In genomic region chr11:126115253-126115540, GRCh38 we compare ENCODE assay signal across 9 cellular contexts. TPM values are rescaled to one million over a fixed set of nuclear protein-coding genes. Genes with fewer than 3 reads are reported as not detected.
DNase-seq lines count a peak whose midpoint lies in the region; ATAC-seq and TF ChIP-seq lines count a peak whose summit lies in the region.
"Had no signal": no experiment of that assay in that cellular context is flagged by ENCODE, and none has a peak within 500 bp of the region (broad histone marks: within the 10 kb centered on the region; RNA-seq: fewer than 3 reads in every experiment).

No MANE protein-coding gene starts in this region.

- no peak overlapping the region for H3K27ac Mint-ChIP-seq in CD4-positive, alpha-beta T cell
- no peak overlapping the region for H3K27ac Mint-ChIP-seq in endodermal cell

- H3K4me1 ChIP-seq in KMS-11 (ENCODE audit: low read depth, poor library complexity, severe bottlenecking) (peaks cover 41% of the 10 kb centered on the region), testis (peaks cover 34% of the 10 kb centered on the region), endodermal cell (ENCODE audit: control insufficient read depth, insufficient read depth, low read length) (peaks cover 3% of the 10 kb centered on the region)

- H3K4me3 ChIP-seq in KMS-11 (IDR thresholded peaks at IDR 0.05; ENCODE audit: insufficient read depth, low read depth, low read length) (no peak overlapping the region), testis (no peak overlapping the region), endodermal cell (ENCODE audit: low read length) (no peak overlapping the region)

- WGBS in testis, 2 donors, result 23 to 39% methylated on average over 2 of the region's 2 CpGs
- 85 to 100% methylated on average over 1 to 2 of the region's 2 CpGs for WGBS in endodermal cell (ENCODE audit: insufficient coverage in 1 of 2, insufficient read length in 1 of 2), 2 experiments

- DNase-seq in RWPE1 (ENCODE audit: low spot score) (no peak), left lobe of liver (ENCODE audit: low spot score) (peak; percentile 59), testis (no peak), globus pallidus (ENCODE audit: low spot score) (no peak), endodermal cell (no peak)
- DNase-seq in CD4-positive, alpha-beta T cell, result no peak
- DNase-seq: activated T-cell treated with anti-CD3 and anti-CD28 coated beads, Interleukin-2, amount 50 U/mL, for 48 hours had no signal

- H3K9ac ChIP-seq in KMS-11 (peak overlapping the region; percentile 61; the same call in 1 of the 2 replicates), endodermal cell (ENCODE audit: extremely low read depth, low read length, poor library complexity, severe bottlenecking) (no peak overlapping the region)

- no peaks in the 10 kb centered on the region for H3K4me1 Mint-ChIP-seq in CD4-positive, alpha-beta T cell (ENCODE audit: low read depth)
- peaks cover 6% of the 10 kb centered on the region for H3K4me1 Mint-ChIP-seq in endodermal cell

- no peaks in the 10 kb centered on the region for H3K27me3 ChIP-seq in KMS-11 (ENCODE audit: insufficient read depth, low read depth)
- no peaks in the 10 kb centered on the region for H3K27me3 ChIP-seq in testis
- H3K27me3 ChIP-seq in CD4-positive, alpha-beta T cell (ENCODE audit: control insufficient read depth, insufficient read depth, low read length), result no peaks in the 10 kb centered on the region
- no peaks in the 10 kb centered on the region for H3K27me3 ChIP-seq in endodermal cell (ENCODE audit: control insufficient read depth, insufficient read depth, low read length, poor library complexity, severe bottlenecking)

- no peaks in the 10 kb centered on the region for H3K27me3 Mint-ChIP-seq in CD4-positive, alpha-beta T cell
- H3K27me3 Mint-ChIP-seq in endodermal cell (ENCODE audit: insufficient read depth), result no peaks in the 10 kb centered on the region

- no peak for TF ChIP-seq POLR2A in testis (IDR thresholded peaks at IDR 0.05)

- H3K36me3 Mint-ChIP-seq in CD4-positive, alpha-beta T cell (ENCODE audit: low read depth), result no peaks in the 10 kb centered on the region
- no peaks in the 10 kb centered on the region for H3K36me3 Mint-ChIP-seq in endodermal cell (ENCODE audit: low read depth)

- H3K9me3 Mint-ChIP-seq in CD4-positive, alpha-beta T cell, result no peaks in the 10 kb centered on the region
- H3K9me3 Mint-ChIP-seq in endodermal cell, result no peaks in the 10 kb centered on the region

- no peaks in the 10 kb centered on the region for H4K20me1 ChIP-seq in KMS-11 (ENCODE audit: insufficient read depth)

- no peaks in the 10 kb centered on the region for H3K79me2 ChIP-seq in KMS-11 (ENCODE audit: insufficient read depth, low read depth)

- POLR2A ChIA-PET in RWPE1 (lab: Yijun Ruan, JAX; ENCODE audit: low non-redundant PET), result no interaction called here
- POLR2A ChIA-PET in CD4-positive, alpha-beta T cell (lab: Charles Lee), result no interaction called here

- H3K27ac ChIP-seq in KMS-11 (peak overlapping the region; percentile 86), RWPE1 (peak overlapping the region; percentile 89), testis (peak overlapping the region; percentile 65 to 71), endodermal cell (ENCODE audit: low read depth, low read length) (no peak overlapping the region)
- no peak overlapping the region for H3K27ac ChIP-seq in CD4-positive, alpha-beta T cell (ENCODE audit: low read depth, low read length)

- H3K9me3 ChIP-seq in testis, result no peaks in the 10 kb centered on the region
- H3K9me3 ChIP-seq in CD4-positive, alpha-beta T cell (ENCODE audit: control insufficient read depth, low read length), result no peaks in the 10 kb centered on the region
- H3K9me3 ChIP-seq in endodermal cell (ENCODE audit: control insufficient read depth, low read length), result no peaks in the 10 kb centered on the region

- H3K36me3 ChIP-seq in KMS-11 (ENCODE audit: insufficient read depth), result no peaks in the 10 kb centered on the region
- no peaks in the 10 kb centered on the region for H3K36me3 ChIP-seq in testis (ENCODE audit: low read depth, missing control alignments)
- H3K36me3 ChIP-seq in endodermal cell (ENCODE audit: control insufficient read depth, insufficient read depth, low read length), result no peaks in the 10 kb centered on the region

- peak overlapping the region; percentile 82 for H3K4me2 ChIP-seq in KMS-11

- CTCF ChIA-PET in RWPE1 (lab: Yijun Ruan, JAX), result no interaction called here
- CTCF ChIA-PET in CD4-positive, alpha-beta T cell (lab: Charles Lee), result interaction anchor here (0.6 kb wide), 1 partner anchor 64 kb away, joined by 3 read pairs; no protein-coding TSS in a partner anchor

- peak overlapping the region; percentile 52; the same call in 1 of the 2 replicates for H2AFZ ChIP-seq in KMS-11 (ENCODE audit: low read depth)

- no peak for ATAC-seq in left lobe of liver
- ATAC-seq in CD4-positive, alpha-beta T cell (ENCODE audit: poor library complexity), result no peak
- no peak for ATAC-seq in GM18520 (IDR thresholded peaks at IDR 0.05; ENCODE audit: unreplicated experiment)

- TF ChIP-seq CTCF in KMS-11 (conservative IDR thresholded peaks at IDR 0.05; ENCODE audit: low read depth, low read length), result no peak
- no peak for TF ChIP-seq CTCF in RWPE1 (conservative IDR thresholded peaks at IDR 0.05; ENCODE audit: low read depth)
- TF ChIP-seq CTCF in testis (IDR thresholded peaks at IDR 0.05), result no peak
- TF ChIP-seq CTCF in CD4-positive, alpha-beta T cell (IDR thresholded peaks at IDR 0.05), result no peak
- TF ChIP-seq CTCF in endodermal cell (conservative IDR thresholded peaks at IDR 0.05), result no peak

- intact Hi-C loops in testis (cut with DNase I; ENCODE audit: low total_unique reads), result no loop called here
- intact Hi-C loops in CD4-positive, alpha-beta T cell (cut with DNase I, micrococcal nuclease), result loop anchor here in 1 of 2 experiments (10.0 kb wide), 1 partner anchor 110 kb away; no protein-coding TSS in a partner anchor

- H3K4me3 Mint-ChIP-seq in CD4-positive, alpha-beta T cell, result no peak overlapping the region
- no peak overlapping the region for H3K4me3 Mint-ChIP-seq in endodermal cell

RNA-seq across cellular contexts. Expression of gene CDON, which starts 52.5 kb away (rescaled TPM):
- total RNA-seq in left lobe of liver, result 5.3 TPM
- 10 to 100 TPM; 23.9 to 27.7 TPM for total RNA-seq in testis
- 20.6 TPM for polyA plus RNA-seq in testis (ENCODE audit: insufficient read depth, low read depth, low replicate concordance)
- total RNA-seq in CD4-positive, alpha-beta T cell, result 1 to 10 TPM; 1.9 to 2.7 TPM
- 10 to 100 TPM; 19.2 to 24.5 TPM for total RNA-seq in endodermal cell
- polyA plus RNA-seq in endodermal cell (2013, experiment 1 of 2), result 88.2 TPM
- 73.3 TPM for polyA plus RNA-seq in endodermal cell (2013, experiment 2 of 2)

Comparison
In these comparisons a context has a peak if more than half of its experiments do, and no peak if none do; other contexts are left out.
1. H3K27ac ChIP-seq: peak in KMS-11 (single experiment), RWPE1 (single experiment) and testis (2 of 2); none in CD4-positive, alpha-beta T cell (single experiment) and endodermal cell (single experiment).